Comparison of ENCODE assay signal across 8 cellular contexts in genomic region chr2:200405599-200406298, GRCh38.
DNase-seq lines count a peak whose midpoint lies in the region; ATAC-seq and TF ChIP-seq lines count a peak whose summit lies in the region.

No MANE protein-coding gene starts in this region.

- H3K4me3 Mint-ChIP-seq in CD8-positive, alpha-beta memory T cell = no peak overlapping the region

- intact Hi-C loops in HCT116 (cut with micrococcal nuclease) = loop anchor here (2.0 kb wide), 1 partner anchor 103 kb away; no protein-coding TSS in a partner anchor
- intact Hi-C loops in right lobe of liver (cut with DNase I) = no loop called here
- intact Hi-C loops in lower leg skin (cut with DNase I; ENCODE audit: low total_unique reads) = no loop called here

- H3K36me3 ChIP-seq in CD8-positive, alpha-beta memory T cell (ENCODE audit: insufficient read depth, low read length) = no peaks in the 10 kb centered on the region
- no peaks in the 10 kb centered on the region for H3K36me3 ChIP-seq in HCT116 (ENCODE audit: control insufficient read depth in 1 of 2, insufficient read depth in 2 of 2, low read length in 2 of 2)
- no peaks in the 10 kb centered on the region for H3K36me3 ChIP-seq in brain microvascular endothelial cell (replicated peaks)
- no peaks in the 10 kb centered on the region for H3K36me3 ChIP-seq in right lobe of liver

- H2AFZ ChIP-seq in HCT116 (ENCODE audit: low read depth, low read length, poor library complexity, severe bottlenecking) = no peak overlapping the region

- peak overlapping the region; percentile 27 for H3K27ac ChIP-seq in CD8-positive, alpha-beta memory T cell (ENCODE audit: low read depth, low read length)
- H3K27ac ChIP-seq in HCT116 (ENCODE audit: low read depth, low read length) (peak overlapping the region; percentile 93), brain microvascular endothelial cell (peak overlapping the region; percentile 81), right lobe of liver (peak overlapping the region in 1 of 3 donors; percentile 53)

- no peaks in the 10 kb centered on the region for H3K9me2 ChIP-seq in HCT116 (ENCODE audit: insufficient read depth)

- no peak for DNase-seq in CD8-positive, alpha-beta memory T cell
- DNase-seq in HCT116 (ENCODE audit: low read depth, low spot score) (peak; percentile 93), NCI-H526 treated with DMSO at 0.1 percent for 48 hours (lab: John Stamatoyannopoulos, UW) (peak; percentile 60), brain microvascular endothelial cell (peak; percentile 83), right lobe of liver (no peak), lower leg skin (ENCODE audit: low spot score in 2 of 2) (no peak)

- no peak overlapping the region for H3K27ac Mint-ChIP-seq in CD8-positive, alpha-beta memory T cell

- H3K27me3 Mint-ChIP-seq in CD8-positive, alpha-beta memory T cell = peaks cover 0 to 3% of the 10 kb centered on the region in 2 donors

- no TSS peak for BruUV-seq in HCT116 (replicated peaks; lab: Mats Ljungman, UMichigan)

- no peak for TF ChIP-seq POLR2A in HCT116 (IDR thresholded peaks at IDR 0.05; ENCODE audit: borderline replicate concordance, extremely low read depth, insufficient read depth, insufficient read length)
- no peak for TF ChIP-seq POLR2A in right lobe of liver (IDR thresholded peaks at IDR 0.05)
- no peak for TF ChIP-seq POLR2A in lower leg skin (IDR thresholded peaks at IDR 0.05)

- CTCF ChIA-PET in CD8-positive, alpha-beta memory T cell (lab: Charles Lee) = no interaction called here
- CTCF ChIA-PET in HCT116 (lab: Charles Lee) = interaction anchor here (0.9 kb wide), 1 partner anchor 9 kb away, joined by 3 read pairs; no protein-coding TSS in a partner anchor

- in situ Hi-C loops in brain microvascular endothelial cell (cut with HindIII; ENCODE audit: low pct_ligation_motif_present, low sequenced_read_pairs) = no loop called here

- WGBS in right lobe of liver (ENCODE audit: insufficient coverage, low coverage, low lambda C conversion rate, missing lambda C conversion rate) = 44% methylated on average over 1 of the region's 1 CpG
- 5 to 11% methylated on average over 1 of the region's 1 CpG for WGBS in lower leg skin, 2 donors

- no peaks in the 10 kb centered on the region for H4K20me1 ChIP-seq in HCT116 (ENCODE audit: insufficient read depth)

- TF ChIP-seq CTCF in HCT116 (IDR thresholded peaks at IDR 0.05 in 2 of 3, conservative IDR thresholded peaks at IDR 0.05 in 1 of 3; ENCODE audit: borderline replicate concordance in 1 of 3, insufficient read depth in 1 of 3, low read depth in 2 of 3, low read length in 2 of 3) (no peak), brain microvascular endothelial cell (IDR thresholded peaks at IDR 0.05; ENCODE audit: low read depth, low read length, missing control alignments) (no peak), right lobe of liver (IDR thresholded peaks at IDR 0.05) (no peak), lower leg skin (IDR thresholded peaks at IDR 0.05) (no peak)

- H3K9ac ChIP-seq in HCT116 (ENCODE audit: low read length) = peak overlapping the region; percentile 57

- POLR2A ChIA-PET in CD8-positive, alpha-beta memory T cell (lab: Charles Lee) = no interaction called here
- POLR2A ChIA-PET in HCT116 (lab: Charles Lee) = interaction anchor here (0.6 to 1.9 kb wide), 6 partner anchors 9 to 361 kb away, joined by 3 to 6 read pairs (median 4); partner anchors contain the start of gene SPATS2L

- no peaks in the 10 kb centered on the region for H3K27me3 ChIP-seq in CD8-positive, alpha-beta memory T cell (ENCODE audit: insufficient read depth, low read length, poor library complexity, severe bottlenecking)
- H3K27me3 ChIP-seq in HCT116 (ENCODE audit: insufficient read depth, low read length) (no peaks in the 10 kb centered on the region), brain microvascular endothelial cell (replicated peaks) (no peaks in the 10 kb centered on the region), right lobe of liver (no peaks in the 10 kb centered on the region)

- H3K9me3 Mint-ChIP-seq in CD8-positive, alpha-beta memory T cell = no peaks in the 10 kb centered on the region

- H3K4me2 ChIP-seq in HCT116 (ENCODE audit: low read length) = peak overlapping the region; percentile 76

- H3K4me1 ChIP-seq in CD8-positive, alpha-beta memory T cell (ENCODE audit: insufficient read depth, low read length) = no peaks in the 10 kb centered on the region
- H3K4me1 ChIP-seq in HCT116 (ENCODE audit: control insufficient read depth in 1 of 2, insufficient read depth in 2 of 2, low read length in 2 of 2) (peaks cover 66 to 89% of the 10 kb centered on the region in 2 experiments), right lobe of liver (peaks cover 0 to 15% (median 14%) of the 10 kb centered on the region in 4 donors)

- no peaks in the 10 kb centered on the region for H3K9me3 ChIP-seq in CD8-positive, alpha-beta memory T cell (ENCODE audit: low read length)
- H3K9me3 ChIP-seq in HCT116 (ENCODE audit: control insufficient read depth in 1 of 2, insufficient read depth in 1 of 2, low read depth in 1 of 2, low read length in 2 of 2) (no peaks in the 10 kb centered on the region), right lobe of liver (no peaks in the 10 kb centered on the region)

- ATAC-seq in HCT116 (peak; percentile 73), right lobe of liver (peak; percentile 55 to 86 (median 74)), GM21526 (IDR thresholded peaks at IDR 0.05; ENCODE audit: low FRiP score, unreplicated experiment) (no peak), GM19455 (IDR thresholded peaks at IDR 0.05; ENCODE audit: unreplicated experiment) (no peak)

- H3K79me2 ChIP-seq in HCT116 (ENCODE audit: insufficient read depth, low read length) = peaks cover 27% of the 10 kb centered on the region

- peaks cover 0 to 18% (median 0%) of the 10 kb centered on the region in 3 donors for H3K36me3 Mint-ChIP-seq in CD8-positive, alpha-beta memory T cell

- RAD21 ChIA-PET in HCT116 (lab: Charles Lee; ENCODE audit: low non-redundant PET in 1 of 2, low total read pairs in 2 of 2, uncharacterized antibody in 2 of 2, unreplicated experiment in 2 of 2) = interaction anchor here in 1 of 2 experiments (1.6 kb wide), 1 partner anchor 105 kb away, joined by 4 read pairs; no protein-coding TSS in a partner anchor

- peaks cover 11 to 16% (median 16%) of the 10 kb centered on the region in 3 donors for H3K4me1 Mint-ChIP-seq in CD8-positive, alpha-beta memory T cell

- peak; percentile 26; the same call in 1 of the 2 replicates for TF ChIP-seq RAD21 in HCT116 (IDR thresholded peaks at IDR 0.05; ENCODE audit: low read depth)

- no peak overlapping the region for H3K4me3 ChIP-seq in CD8-positive, alpha-beta memory T cell (ENCODE audit: low read length)
- H3K4me3 ChIP-seq in HCT116 (replicated peaks in 1 of 2; ENCODE audit: low read depth in 1 of 2, low read length in 2 of 2) = peak overlapping the region; percentile 19 to 42; a peak in 3 of 4 replicates
- peak overlapping the region; percentile 18 for H3K4me3 ChIP-seq in brain microvascular endothelial cell (ENCODE audit: low read depth, low read length)
- no peak overlapping the region for H3K4me3 ChIP-seq in right lobe of liver
- H3K4me3 ChIP-seq in lower leg skin (ENCODE audit: low read depth, poor library complexity, severe bottlenecking) = no peak overlapping the region

TF ChIP-seq in HCT116, 20 proteins besides CTCF, POLR2A, EP300 and RAD21 (continues in another document):
- no peak for TF ChIP-seq ZBTB33 (IDR thresholded peaks at IDR 0.05; ENCODE audit: extremely low read depth, insufficient replicate concordance, low read length)
- peak; percentile 99 for TF ChIP-seq JUND (IDR thresholded peaks at IDR 0.05)
- TF ChIP-seq EZH2phosphoT487 (IDR thresholded peaks at IDR 0.05; ENCODE audit: borderline replicate concordance) = no peak
- peak; percentile 44; the same call in 1 of the 2 replicates for TF ChIP-seq EGR1 (IDR thresholded peaks at IDR 0.05; ENCODE audit: low read depth)
- TF ChIP-seq CEBPB (IDR thresholded peaks at IDR 0.05; ENCODE audit: low read depth) = peak; percentile 76
- no peak for TF ChIP-seq EZH2 (IDR thresholded peaks at IDR 0.05)
- peak; percentile 81 for TF ChIP-seq SRF (IDR thresholded peaks at IDR 0.05; ENCODE audit: low read depth)
- TF ChIP-seq ZFX (IDR thresholded peaks at IDR 0.05) = no peak
- peak; percentile 99 for TF ChIP-seq SIN3A (IDR thresholded peaks at IDR 0.05; ENCODE audit: low read depth)
- TF ChIP-seq ATF3 (IDR thresholded peaks at IDR 0.05) = peak; percentile 86
- TF ChIP-seq ZNF274 (IDR thresholded peaks at IDR 0.05; ENCODE audit: low read depth, low read length) = no peak
- peak; percentile 93 for TF ChIP-seq SP1 (IDR thresholded peaks at IDR 0.05; ENCODE audit: low read depth)
- peak; percentile 42; the same call in 1 of the 2 replicates for TF ChIP-seq POLR2AphosphoS5 (IDR thresholded peaks at IDR 0.05; ENCODE audit: low read depth, low read length)
- TF ChIP-seq YY1 (IDR thresholded peaks at IDR 0.05; ENCODE audit: extremely low read depth, insufficient replicate concordance, low read depth, low read length) = peak; percentile 73
- TF ChIP-seq FOSL1 (IDR thresholded peaks at IDR 0.05; ENCODE audit: low read depth) = peak; percentile 99
- peak; percentile 93 for TF ChIP-seq CBX3 (IDR thresholded peaks at IDR 0.05; ENCODE audit: low read depth)
- peak; percentile 52; the same call in 1 of the 2 replicates for TF ChIP-seq ELF1 (IDR thresholded peaks at IDR 0.05; ENCODE audit: borderline replicate concordance, low read depth)
- peak; percentile 13 for TF ChIP-seq TCF7L2 (IDR thresholded peaks at IDR 0.05; ENCODE audit: borderline replicate concordance, extremely low read depth, insufficient read depth, insufficient read length)

Comparison
In these comparisons a context has a peak if more than half of its experiments do, and no peak if none do; other contexts are left out.
1. DNase-seq: peak in HCT116 (single experiment), NCI-H526 treated with DMSO at 0.1 percent for 48 hours (single experiment) and brain microvascular endothelial cell (single experiment); none in CD8-positive, alpha-beta memory T cell (0 of 5), right lobe of liver (0 of 3) and lower leg skin (0 of 2).
2. H3K4me3 ChIP-seq: peak in HCT116 (2 of 2) and brain microvascular endothelial cell (single experiment); none in CD8-positive, alpha-beta memory T cell (single experiment), right lobe of liver (0 of 3) and lower leg skin (single experiment).
3. ATAC-seq: peak in HCT116 (single experiment) and right lobe of liver (4 of 4); none in GM21526 (single experiment) and GM19455 (single experiment).